33 cellular contexts compared by ENCODE assay signal in genomic region chr14:77579760-77580159, GRCh38. TPM values are rescaled to one million over a fixed set of nuclear protein-coding genes. Genes with fewer than 3 reads are reported as not detected.
A peak's percentile ranks its signal among the peaks of the same experiment; 100 is the strongest.
DNase-seq lines count a peak whose midpoint lies in the region; ATAC-seq, FAIRE-seq and TF ChIP-seq lines count a peak whose summit lies in the region.
"Had no signal": no experiment of that assay in that cellular context is flagged by ENCODE, and none has a peak within 500 bp of the region (broad histone marks: within the 10 kb centered on the region; RNA-seq: fewer than 3 reads in every experiment).

No MANE protein-coding gene starts in this region.

- ATAC-seq in natural killer cell treated with Interleukin-12 subunit alpha and Interleukin-12 subunit beta and Interleukin-15 and Interleukin-18, amount 100 ng/mL, for 72 hours: no peak
- no peak for ATAC-seq in GM18498 (IDR thresholded peaks at IDR 0.05; ENCODE audit: unreplicated experiment)
- no peak for ATAC-seq in GM21515 (IDR thresholded peaks at IDR 0.05; ENCODE audit: unreplicated experiment)
- ATAC-seq: WTC11 had no signal

- no peak for TF ChIP-seq EP300 in suprapubic skin (IDR thresholded peaks at IDR 0.05)

- H3K27ac ChIP-seq in CD8-positive, alpha-beta memory T cell (ENCODE audit: low read depth, low read length): no peak overlapping the region
- H3K27ac ChIP-seq in astrocyte (ENCODE audit: low read depth, low read length) (no peak overlapping the region), suprapubic skin (no peak overlapping the region)
- H3K27ac ChIP-seq: right atrium auricular region, tibial artery had no signal

- TF ChIP-seq CTCF in AG10803 (conservative IDR thresholded peaks at IDR 0.05; ENCODE audit: low read length) (no peak), astrocyte (IDR thresholded peaks at IDR 0.05; ENCODE audit: insufficient read depth, low read depth, low read length) (no peak), suprapubic skin (IDR thresholded peaks at IDR 0.05) (no peak)

- no peak overlapping the region for H2AFZ ChIP-seq in astrocyte (ENCODE audit: low read depth, low read length)

- no peak for TF ChIP-seq POLR2A in suprapubic skin (IDR thresholded peaks at IDR 0.05)

- H3K4me1 Mint-ChIP-seq in CD8-positive, alpha-beta memory T cell: peaks cover 25 to 44% (median 41%) of the 10 kb centered on the region in 3 donors
- H3K4me1 Mint-ChIP-seq in astrocyte (ENCODE audit: low read depth, unreplicated experiment): peaks cover 12% of the 10 kb centered on the region
- peaks cover 26 to 42% of the 10 kb centered on the region in 2 donors for H3K4me1 Mint-ChIP-seq in natural killer cell treated with Interleukin-12 subunit alpha and Interleukin-12 subunit beta and Interleukin-15 and Interleukin-18, amount 100 ng/mL, for 72 hours (ENCODE audit: low read depth in 2 of 2)

- peaks cover 66% of the 10 kb centered on the region for H4K20me1 ChIP-seq in astrocyte (ENCODE audit: insufficient read depth, low read length)

- peak overlapping the region in 5 of 8 donors; percentile 38 to 85 (median 54) for H3K27ac Mint-ChIP-seq in CD8-positive, alpha-beta memory T cell
- no peak overlapping the region for H3K27ac Mint-ChIP-seq in astrocyte (ENCODE audit: unreplicated experiment)
- peak overlapping the region; percentile 50 to 72 for H3K27ac Mint-ChIP-seq in natural killer cell treated with Interleukin-12 subunit alpha and Interleukin-12 subunit beta and Interleukin-15 and Interleukin-18, amount 100 ng/mL, for 72 hours

- peak overlapping the region in 2 of 7 donors; percentile 3 to 44 for H3K4me3 Mint-ChIP-seq in CD8-positive, alpha-beta memory T cell
- H3K4me3 Mint-ChIP-seq in astrocyte (ENCODE audit: unreplicated experiment): peak overlapping the region; percentile 66
- no peak overlapping the region for H3K4me3 Mint-ChIP-seq in natural killer cell treated with Interleukin-12 subunit alpha and Interleukin-12 subunit beta and Interleukin-15 and Interleukin-18, amount 100 ng/mL, for 72 hours
- H3K4me3 Mint-ChIP-seq: neural crest cell, WTC11 had no signal

- CTCF ChIA-PET in CD8-positive, alpha-beta memory T cell (lab: Charles Lee): no interaction called here

- H3K79me2 ChIP-seq in astrocyte (ENCODE audit: insufficient read depth, low read length): peaks cover 91% of the 10 kb centered on the region

- 53% methylated on average over 1 of the region's 1 CpG for WGBS in suprapubic skin

- H3K36me3 ChIP-seq in CD8-positive, alpha-beta memory T cell (ENCODE audit: insufficient read depth, low read length): peaks cover 10% of the 10 kb centered on the region
- H3K36me3 ChIP-seq in astrocyte (ENCODE audit: insufficient read depth, low read length) (no peaks in the 10 kb centered on the region), suprapubic skin (peaks cover 10% of the 10 kb centered on the region)
- H3K36me3 ChIP-seq: BE2C, right atrium auricular region had no signal

- H3K4me1 ChIP-seq in CD8-positive, alpha-beta memory T cell (ENCODE audit: insufficient read depth, low read length): peaks cover 14% of the 10 kb centered on the region
- H3K4me1 ChIP-seq in astrocyte (ENCODE audit: insufficient read depth, low read length): peaks cover 25% of the 10 kb centered on the region
- peaks cover 31% of the 10 kb centered on the region for H3K4me1 ChIP-seq in suprapubic skin

- no peaks in the 10 kb centered on the region for H3K27me3 ChIP-seq in CD8-positive, alpha-beta memory T cell (ENCODE audit: insufficient read depth, low read length, poor library complexity, severe bottlenecking)
- H3K27me3 ChIP-seq in astrocyte (ENCODE audit: insufficient read depth, low read length) (no peaks in the 10 kb centered on the region), suprapubic skin (no peaks in the 10 kb centered on the region)
- H3K27me3 ChIP-seq: BE2C, dorsolateral prefrontal cortex, Peyer's patch, right atrium auricular region, spleen, tibial artery had no signal

- POLR2A ChIA-PET in CD8-positive, alpha-beta memory T cell (lab: Charles Lee): no interaction called here

- H3K9me3 Mint-ChIP-seq in CD8-positive, alpha-beta memory T cell: no peaks in the 10 kb centered on the region
- H3K9me3 Mint-ChIP-seq in astrocyte (ENCODE audit: unreplicated experiment): no peaks in the 10 kb centered on the region
- H3K9me3 Mint-ChIP-seq in natural killer cell treated with Interleukin-12 subunit alpha and Interleukin-12 subunit beta and Interleukin-15 and Interleukin-18, amount 100 ng/mL, for 72 hours: no peaks in the 10 kb centered on the region
- H3K9me3 Mint-ChIP-seq: neural crest cell, WTC11 had no signal

- H3K27me3 Mint-ChIP-seq in CD8-positive, alpha-beta memory T cell: no peaks in the 10 kb centered on the region
- H3K27me3 Mint-ChIP-seq in astrocyte (ENCODE audit: low read depth, unreplicated experiment): no peaks in the 10 kb centered on the region
- no peaks in the 10 kb centered on the region for H3K27me3 Mint-ChIP-seq in natural killer cell treated with Interleukin-12 subunit alpha and Interleukin-12 subunit beta and Interleukin-15 and Interleukin-18, amount 100 ng/mL, for 72 hours

- no peak overlapping the region for H3K4me3 ChIP-seq in AG10803 (ENCODE audit: low read length)
- H3K4me3 ChIP-seq in CD8-positive, alpha-beta memory T cell (ENCODE audit: low read length): no peak overlapping the region
- no peak overlapping the region for H3K4me3 ChIP-seq in astrocyte (ENCODE audit: insufficient read depth, low read depth, low read length)
- H3K4me3 ChIP-seq in suprapubic skin: no peak overlapping the region
- H3K4me3 ChIP-seq: dorsolateral prefrontal cortex, HAP-1, Peyer's patch, right atrium auricular region, spleen, tibial artery had no signal

- H3K4me2 ChIP-seq in astrocyte (ENCODE audit: low read length): no peak overlapping the region

- H3K9me3 ChIP-seq in CD8-positive, alpha-beta memory T cell (ENCODE audit: low read length): no peaks in the 10 kb centered on the region
- no peaks in the 10 kb centered on the region for H3K9me3 ChIP-seq in astrocyte (ENCODE audit: insufficient read depth, low read depth, low read length)
- H3K9me3 ChIP-seq in suprapubic skin: no peaks in the 10 kb centered on the region
- H3K9me3 ChIP-seq: BE2C, HAP-1, Peyer's patch, right atrium auricular region, spleen, tibial artery had no signal

- H3K9ac ChIP-seq in astrocyte (ENCODE audit: low read length): no peak overlapping the region

- no peak for FAIRE-seq in astrocyte (lab: Jason Lieb, UNC)
- FAIRE-seq: G401.6 had no signal

- peak; percentile 61 for DNase-seq in AG10803 (ENCODE audit: low read depth)
- DNase-seq in CD8-positive, alpha-beta memory T cell: no peak
- DNase-seq in astrocyte (ENCODE audit: low read depth): no peak
- DNase-seq in natural killer cell treated with Interleukin-12 subunit alpha and Interleukin-12 subunit beta and Interleukin-15 and Interleukin-18, amount 100 ng/mL, for 72 hours (ENCODE audit: low spot score): no peak
- DNase-seq in cerebellum (ENCODE audit: low spot score): no peak
- DNase-seq in suprapubic skin (ENCODE audit: low spot score in 2 of 2): no peak
- DNase-seq: activated CD4-positive, alpha-beta T cell treated with anti-CD3 and anti-CD28 coated beads, Interleukin-2, amount 50 U/mL, for 4 hours; activated gamma-delta T cell treated with Interleukin-2 at 50 U/mL for 16 hours; activated T-cell treated with anti-CD3 and anti-CD28 coated beads, Interleukin-2, amount 50 U/mL, for 48 hours; BE2C; cerebellar nuclear complex; COR-L47; dorsolateral prefrontal cortex; hippocampal formation; Kasumi-1; left cardiac atrium; MV-4-11; NCI-H146; NCI-H2107; NCI-H748 treated with DMSO at 0.1 percent for 48 hours; Peyer's patch; SHP77 treated with DMSO at 0.1 percent for 48 hours; spleen; stimulated activated CD4-positive, alpha-beta T cell treated with anti-CD3 and anti-CD28 coated beads, Interleukin-2, amount 100 ng/mL, for 24 hours; stimulated activated CD8-positive, alpha-beta memory T cell treated with anti-CD3 and anti-CD28 coated beads, Interleukin-4, amount 100 ng/mL, for 48 hours; tibial artery had no signal

- peaks cover 0 to 30% (median 0%) of the 10 kb centered on the region in 3 donors for H3K36me3 Mint-ChIP-seq in CD8-positive, alpha-beta memory T cell
- H3K36me3 Mint-ChIP-seq in astrocyte (ENCODE audit: low read depth, unreplicated experiment): peaks cover 7% of the 10 kb centered on the region
- no peaks in the 10 kb centered on the region for H3K36me3 Mint-ChIP-seq in natural killer cell treated with Interleukin-12 subunit alpha and Interleukin-12 subunit beta and Interleukin-15 and Interleukin-18, amount 100 ng/mL, for 72 hours

RNA-seq across cellular contexts. Expression of gene SPTLC2, which starts 36.7 kb away (rescaled TPM):
- 10 to 100 TPM; 24.1 to 27.5 TPM for total RNA-seq in CD8-positive, alpha-beta memory T cell
- 15.6 TPM for polyA plus RNA-seq in CD8-positive, alpha-beta memory T cell
- total RNA-seq in astrocyte (51.2 and 55.9 TPM in 2 replicates), cerebellum (26.5 TPM), suprapubic skin (10 to 100 TPM; 18.9 to 24.6 (median 22.8) TPM)
- 10 to 100 TPM; 44.0 to 65.7 TPM for total RNA-seq in natural killer cell treated with Interleukin-12 subunit alpha and Interleukin-12 subunit beta and Interleukin-15 and Interleukin-18, amount 100 ng/mL, for 72 hours
